In genomic region chr2:63488118-63488713, GRCh38 we compare ENCODE assay signal across 8 cellular contexts.
DNase-seq lines count a peak whose midpoint lies in the region; ATAC-seq, FAIRE-seq and TF ChIP-seq lines count a peak whose summit lies in the region.

No MANE protein-coding gene starts in this region.

- H3K27ac ChIP-seq in RWPE1: no peak overlapping the region

- FAIRE-seq in GM18507 (lab: Jason Lieb, UNC) (peak; percentile 67), frontal cortex (lab: Jason Lieb, UNC) (peak; percentile 93)

- CTCF ChIA-PET in RWPE1 (lab: Yijun Ruan, JAX): interaction anchor here (0.5 to 2.3 kb wide), 5 partner anchors 9 to 452 kb away, joined by 3 to 6 read pairs (median 3); no protein-coding TSS in a partner anchor

- DNase-seq in COLO829 (ENCODE audit: low spot score) (peak; percentile 33), GM18507 (ENCODE audit: extremely low spot score, insufficient read length, low read depth) (peak; percentile 1), RWPE1 (ENCODE audit: low spot score) (peak; percentile 29), frontal cortex (ENCODE audit: low spot score in 2 of 2) (no peak), stromal cell of bone marrow (ENCODE audit: low read depth) (peak; percentile 28), posterior vena cava (ENCODE audit: low spot score) (no peak)

- ATAC-seq in HG03045 (IDR thresholded peaks at IDR 0.05; ENCODE audit: unreplicated experiment) (no peak), HG03097 (IDR thresholded peaks at IDR 0.05; ENCODE audit: low FRiP score, unreplicated experiment) (no peak)

- POLR2A ChIA-PET in RWPE1 (lab: Yijun Ruan, JAX; ENCODE audit: low non-redundant PET): no interaction called here

- TF ChIP-seq CTCF in RWPE1 (conservative IDR thresholded peaks at IDR 0.05; ENCODE audit: low read depth): peak; percentile 74

- intact Hi-C loops in posterior vena cava (cut with DNase I): no loop called here

Comparison
In these comparisons a context has a peak if more than half of its experiments do, and no peak if none do; other contexts are left out.
1. DNase-seq: peak in COLO829 (single experiment), GM18507 (single experiment), RWPE1 (single experiment) and stromal cell of bone marrow (single experiment); none in frontal cortex (0 of 2) and posterior vena cava (single experiment).